ENCODE assay signal across 13 cellular contexts in the genomic region with DNA sequence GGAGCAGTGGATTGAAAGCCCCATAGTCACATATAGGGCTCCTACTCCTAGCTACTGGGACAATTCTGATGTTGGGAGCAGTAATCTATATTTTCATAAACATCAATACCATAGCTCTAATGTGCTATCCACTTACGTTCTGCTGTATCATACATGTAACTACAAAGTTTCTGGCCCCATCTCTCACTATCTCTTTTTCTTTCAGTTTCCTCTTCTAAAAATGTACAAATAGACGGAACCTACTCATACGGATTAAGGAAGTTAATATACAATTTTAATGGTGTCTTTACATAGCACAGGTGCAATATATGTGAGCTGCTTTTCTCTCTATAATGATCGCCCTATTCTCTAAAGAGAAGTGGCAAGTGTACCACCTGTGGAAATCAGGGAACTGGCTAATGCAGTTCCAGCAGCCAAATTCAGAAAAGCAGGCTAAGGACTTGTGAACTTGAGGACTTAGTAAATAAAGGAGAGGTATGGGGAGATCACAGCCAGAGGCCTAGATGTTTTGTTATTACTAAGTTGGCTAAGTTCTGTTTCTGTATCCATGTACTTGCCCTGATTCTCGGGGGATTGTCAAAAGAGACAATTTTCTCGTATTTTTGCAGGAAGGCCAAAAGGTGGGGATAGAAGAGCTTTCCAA.
DNase-seq lines count a peak whose midpoint lies in the region; ATAC-seq and TF ChIP-seq lines count a peak whose summit lies in the region.
"Had no signal": no experiment of that assay in that cellular context is flagged by ENCODE, and none has a peak within 500 bp of the region (broad histone marks: within the 10 kb centered on the region; RNA-seq: fewer than 3 reads in every experiment).

No MANE protein-coding gene starts in this region.

- H3K4me3 Mint-ChIP-seq in activated CD4-positive, alpha-beta T cell treated with anti-CD3 and anti-CD28 coated beads for 36 hours: no peak overlapping the region
- H3K4me3 Mint-ChIP-seq: activated T-cell treated with anti-CD3 and anti-CD28 coated beads, Interleukin-2, amount 50 U/mL, for 4 hours; brain had no signal

- no peak overlapping the region for H3K4me3 ChIP-seq in GM12865 (ENCODE audit: low read depth, low read length)
- H3K4me3 ChIP-seq in MM.1S (ENCODE audit: low read length): no peak overlapping the region
- H3K4me3 ChIP-seq in colonic mucosa: no peak overlapping the region
- H3K4me3 ChIP-seq: PC-9 had no signal

- H3K4me1 ChIP-seq in MM.1S (ENCODE audit: low read length) (no peaks in the 10 kb centered on the region), colonic mucosa (no peaks in the 10 kb centered on the region)

- H3K9ac ChIP-seq in MM.1S (ENCODE audit: low read length): no peak overlapping the region
- no peak overlapping the region for H3K9ac ChIP-seq in colonic mucosa (ENCODE audit: low read depth in 2 of 2, low read length in 2 of 2)

- H3K27me3 ChIP-seq in MM.1S (replicated peaks; ENCODE audit: insufficient read depth, low read length) (no peaks in the 10 kb centered on the region), colonic mucosa (no peaks in the 10 kb centered on the region)

- H3K27ac Mint-ChIP-seq in activated CD4-positive, alpha-beta T cell treated with anti-CD3 and anti-CD28 coated beads for 36 hours: no peak overlapping the region
- H3K27ac Mint-ChIP-seq: brain had no signal

- no peak for TF ChIP-seq CTCF in GM12865 (IDR thresholded peaks at IDR 0.05; ENCODE audit: insufficient read depth, low read depth, low read length, missing control alignments)
- no peak for TF ChIP-seq CTCF in MM.1S (IDR thresholded peaks at IDR 0.05; ENCODE audit: low read length)
- TF ChIP-seq CTCF in colonic mucosa (IDR thresholded peaks at IDR 0.05): no peak

- ATAC-seq in GM19455 (IDR thresholded peaks at IDR 0.05; ENCODE audit: unreplicated experiment): peak; percentile 73
- ATAC-seq in HG02885 (IDR thresholded peaks at IDR 0.05; ENCODE audit: poor library complexity, unreplicated experiment): peak; percentile 88
- no peak for ATAC-seq in activated CD4-positive, alpha-beta T cell treated with anti-CD3 and anti-CD28 coated beads for 36 hours
- ATAC-seq: activated T-cell treated with anti-CD3 and anti-CD28 coated beads, Interleukin-2, amount 50 U/mL, for 4 hours had no signal

- DNase-seq in GM12865 (ENCODE audit: low read depth): peak; percentile 6
- DNase-seq in MM.1S: no peak
- DNase-seq in stimulated activated CD4-positive, alpha-beta T cell treated with anti-CD3 and anti-CD28 coated beads, Interleukin-12 subunit alpha, Interleukin-12 subunit beta, amount 100 ng/mL, for 4 hours: no peak
- DNase-seq in middle frontal gyrus (ENCODE audit: extremely low spot score, low spot score): no peak
- DNase-seq in activated CD4-positive, alpha-beta T cell treated with anti-CD3 and anti-CD28 coated beads for 36 hours: no peak
- no peak for DNase-seq in colonic mucosa
- DNase-seq: activated T-cell treated with anti-CD3 and anti-CD28 coated beads, Interleukin-2, amount 50 U/mL, for 4 hours; PC-9; small intestine had no signal

- no peaks in the 10 kb centered on the region for H3K36me3 ChIP-seq in MM.1S (replicated peaks; ENCODE audit: insufficient read depth, low read length)
- no peaks in the 10 kb centered on the region for H3K36me3 ChIP-seq in colonic mucosa

- no peak overlapping the region for H3K4me2 ChIP-seq in MM.1S (ENCODE audit: low read depth, low read length)
- H3K4me2 ChIP-seq: PC-9 had no signal

- no peaks in the 10 kb centered on the region for H3K4me1 Mint-ChIP-seq in activated CD4-positive, alpha-beta T cell treated with anti-CD3 and anti-CD28 coated beads for 36 hours
- H3K4me1 Mint-ChIP-seq: brain had no signal

- H3F3A ChIP-seq in MM.1S (ENCODE audit: insufficient read depth, low read length): no peaks in the 10 kb centered on the region

- POLR2A ChIA-PET in activated CD4-positive, alpha-beta T cell treated with anti-CD3 and anti-CD28 coated beads for 36 hours (lab: Charles Lee): no interaction called here

- H3K9me3 Mint-ChIP-seq in activated CD4-positive, alpha-beta T cell treated with anti-CD3 and anti-CD28 coated beads for 36 hours (ENCODE audit: low read depth): peaks cover 6% of the 10 kb centered on the region
- H3K9me3 Mint-ChIP-seq: brain had no signal

- intact Hi-C loops in activated CD4-positive, alpha-beta T cell treated with anti-CD3 and anti-CD28 coated beads for 36 hours (cut with DNase I, micrococcal nuclease): no loop called here
- intact Hi-C loops in colonic mucosa (cut with DNase I): no loop called here

- H3K27ac ChIP-seq in MM.1S (ENCODE audit: low read length): peak overlapping the region; percentile 4; the same call in 1 of the 2 replicates
- no peak overlapping the region for H3K27ac ChIP-seq in colonic mucosa
- H3K27ac ChIP-seq: epithelial cell of prostate, PC-9 had no signal

- no peaks in the 10 kb centered on the region for H4K20me1 ChIP-seq in MM.1S (ENCODE audit: insufficient read depth, low read length)

- H3K27me3 Mint-ChIP-seq in activated CD4-positive, alpha-beta T cell treated with anti-CD3 and anti-CD28 coated beads for 36 hours: no peaks in the 10 kb centered on the region

- H3K9me3 ChIP-seq in MM.1S (replicated peaks; ENCODE audit: insufficient read depth, low read length) (no peaks in the 10 kb centered on the region), colonic mucosa (no peaks in the 10 kb centered on the region)

- H3K79me2 ChIP-seq in MM.1S (ENCODE audit: low read length): no peaks in the 10 kb centered on the region

- CTCF ChIA-PET in activated CD4-positive, alpha-beta T cell treated with anti-CD3 and anti-CD28 coated beads for 36 hours (lab: Charles Lee): interaction anchor here (0.5 kb wide), 1 partner anchor 8 kb away, joined by 3 read pairs; no protein-coding TSS in a partner anchor

- peak overlapping the region; percentile 39 for H2AFZ ChIP-seq in MM.1S (ENCODE audit: low read length)
- H2AFZ ChIP-seq: PC-9 had no signal

- H3K36me3 Mint-ChIP-seq in activated CD4-positive, alpha-beta T cell treated with anti-CD3 and anti-CD28 coated beads for 36 hours (ENCODE audit: low read depth): no peaks in the 10 kb centered on the region
- H3K36me3 Mint-ChIP-seq: brain had no signal

- no peaks in the 10 kb centered on the region for H3K9me2 ChIP-seq in MM.1S (replicated peaks; ENCODE audit: insufficient read depth, low read length)
